Comparison of ENCODE assay signal across 8 cellular contexts in genomic region chr6:108737594-108738546, GRCh38.
A peak's percentile ranks its signal among the peaks of the same experiment; 100 is the strongest.
DNase-seq lines count a peak whose midpoint lies in the region; ATAC-seq and TF ChIP-seq lines count a peak whose summit lies in the region.

No MANE protein-coding gene starts in this region.

- no peaks in the 10 kb centered on the region for H3K9me3 ChIP-seq in CD4-positive, alpha-beta memory T cell (ENCODE audit: control insufficient read depth in 1 of 2, low read length in 2 of 2)
- H3K9me3 ChIP-seq in prostate gland = no peaks in the 10 kb centered on the region

- H3K36me3 ChIP-seq in CD4-positive, alpha-beta memory T cell (ENCODE audit: insufficient read depth, low read length) = no peaks in the 10 kb centered on the region
- no peaks in the 10 kb centered on the region for H3K36me3 ChIP-seq in prostate gland

- no peak overlapping the region for H3K4me3 ChIP-seq in choroid plexus epithelial cell (ENCODE audit: low read depth, low read length)
- no peak overlapping the region for H3K4me3 ChIP-seq in CD4-positive, alpha-beta memory T cell (ENCODE audit: low read length in 2 of 2)
- H3K4me3 ChIP-seq in prostate gland = no peak overlapping the region

- intact Hi-C loops in sciatic nerve (cut with DNase I) = no loop called here
- intact Hi-C loops in CD4-positive, alpha-beta memory T cell (cut with micrococcal nuclease) = no loop called here
- intact Hi-C loops in prostate gland (cut with DNase I) = no loop called here

- ATAC-seq in sciatic nerve = peak; percentile 52
- ATAC-seq in stimulated activated naive B cell treated with anti-CD40 and anti-IgM and Interleukin-4, amounts not matched to agents 10 μg/mL and 1 μg/mL and 100 μg/mL, for 72 hours (replicated peaks) = no peak

- H3K9me3 Mint-ChIP-seq in CD4-positive, alpha-beta memory T cell = no peaks in the 10 kb centered on the region
- no peaks in the 10 kb centered on the region for H3K9me3 Mint-ChIP-seq in stimulated activated naive B cell treated with anti-CD40 and anti-IgM and Interleukin-4, amounts not matched to agents 10 μg/mL and 1 μg/mL and 100 μg/mL, for 72 hours

- no peaks in the 10 kb centered on the region for H3K4me1 Mint-ChIP-seq in CD4-positive, alpha-beta memory T cell
- H3K4me1 Mint-ChIP-seq in stimulated activated naive B cell treated with anti-CD40 and anti-IgM and Interleukin-4, amounts not matched to agents 10 μg/mL and 1 μg/mL and 100 μg/mL, for 72 hours = peaks cover 15 to 16% of the 10 kb centered on the region in 2 donors

- CTCF ChIA-PET in CD4-positive, alpha-beta memory T cell (lab: Charles Lee; ENCODE audit: partially characterized antibody) = interaction anchor here (0.7 kb wide), 1 partner anchor 762 kb away, joined by 3 read pairs; no protein-coding TSS in a partner anchor

- H3K4me1 ChIP-seq in CD4-positive, alpha-beta memory T cell (ENCODE audit: insufficient read depth, low read length) = no peaks in the 10 kb centered on the region
- no peaks in the 10 kb centered on the region for H3K4me1 ChIP-seq in prostate gland (replicated peaks)

- no peaks in the 10 kb centered on the region for H3K27me3 ChIP-seq in CD4-positive, alpha-beta memory T cell (ENCODE audit: insufficient read depth, low read length)
- no peaks in the 10 kb centered on the region for H3K27me3 ChIP-seq in prostate gland (replicated peaks; ENCODE audit: insufficient read depth)

- TF ChIP-seq CTCF in choroid plexus epithelial cell (conservative IDR thresholded peaks at IDR 0.05; ENCODE audit: low read depth, low read length) = no peak
- no peak for TF ChIP-seq CTCF in prostate gland (IDR thresholded peaks at IDR 0.05)

- no peak for TF ChIP-seq POLR2A in prostate gland (IDR thresholded peaks at IDR 0.05)

- no peaks in the 10 kb centered on the region for H3K36me3 Mint-ChIP-seq in CD4-positive, alpha-beta memory T cell
- no peaks in the 10 kb centered on the region for H3K36me3 Mint-ChIP-seq in stimulated activated naive B cell treated with anti-CD40 and anti-IgM and Interleukin-4, amounts not matched to agents 10 μg/mL and 1 μg/mL and 100 μg/mL, for 72 hours

- peak overlapping the region in 1 of 8 donors; percentile 45 for H3K4me3 Mint-ChIP-seq in CD4-positive, alpha-beta memory T cell
- H3K4me3 Mint-ChIP-seq in stimulated activated naive B cell treated with anti-CD40 and anti-IgM and Interleukin-4, amounts not matched to agents 10 μg/mL and 1 μg/mL and 100 μg/mL, for 72 hours = no peak overlapping the region

- peak; percentile 16 for DNase-seq in DMS 273 treated with DMSO at 0.1 percent for 48 hours (lab: John Stamatoyannopoulos, UW)
- DNase-seq in NCI-H460 (ENCODE audit: extremely low read depth, low read depth) = peak; percentile 3
- peak; percentile 92 for DNase-seq in choroid plexus epithelial cell (ENCODE audit: low read depth)
- DNase-seq in sciatic nerve (ENCODE audit: low spot score) = no peak
- no peak for DNase-seq in NCI-H187 (lab: John Stamatoyannopoulos, UW)
- DNase-seq in CD4-positive, alpha-beta memory T cell = no peak
- no peak for DNase-seq in stimulated activated naive B cell treated with anti-CD40 and anti-IgM and Interleukin-4, amounts not matched to agents 10 μg/mL and 1 μg/mL and 100 μg/mL, for 72 hours
- no peak for DNase-seq in prostate gland (ENCODE audit: low spot score)

- WGBS in prostate gland = 92% methylated on average over 18 of the region's 18 CpGs

- POLR2A ChIA-PET in CD4-positive, alpha-beta memory T cell (lab: Charles Lee; ENCODE audit: partially characterized antibody) = no interaction called here

- H3K27ac ChIP-seq in CD4-positive, alpha-beta memory T cell (ENCODE audit: low read depth, low read length) = no peak overlapping the region
- no peak overlapping the region for H3K27ac ChIP-seq in prostate gland

- no peak overlapping the region for H3K27ac Mint-ChIP-seq in CD4-positive, alpha-beta memory T cell
- H3K27ac Mint-ChIP-seq in stimulated activated naive B cell treated with anti-CD40 and anti-IgM and Interleukin-4, amounts not matched to agents 10 μg/mL and 1 μg/mL and 100 μg/mL, for 72 hours = no peak overlapping the region

- H3K27me3 Mint-ChIP-seq in CD4-positive, alpha-beta memory T cell = peaks cover 1 to 6% of the 10 kb centered on the region in 2 donors
- peaks cover 18 to 21% of the 10 kb centered on the region in 2 donors for H3K27me3 Mint-ChIP-seq in stimulated activated naive B cell treated with anti-CD40 and anti-IgM and Interleukin-4, amounts not matched to agents 10 μg/mL and 1 μg/mL and 100 μg/mL, for 72 hours

Comparison
In these comparisons a context has a peak if more than half of its experiments do, and no peak if none do; other contexts are left out.
1. DNase-seq: peak in DMS 273 treated with DMSO at 0.1 percent for 48 hours (single experiment), NCI-H460 (single experiment) and choroid plexus epithelial cell (single experiment); none in sciatic nerve (single experiment), NCI-H187 (0 of 2), CD4-positive, alpha-beta memory T cell (0 of 5), stimulated activated naive B cell treated with anti-CD40 and anti-IgM and Interleukin-4, amounts not matched to agents 10 μg/mL and 1 μg/mL and 100 μg/mL, for 72 hours (single experiment) and prostate gland (single experiment).